8 cellular contexts compared by ENCODE assay signal in the genomic region with DNA sequence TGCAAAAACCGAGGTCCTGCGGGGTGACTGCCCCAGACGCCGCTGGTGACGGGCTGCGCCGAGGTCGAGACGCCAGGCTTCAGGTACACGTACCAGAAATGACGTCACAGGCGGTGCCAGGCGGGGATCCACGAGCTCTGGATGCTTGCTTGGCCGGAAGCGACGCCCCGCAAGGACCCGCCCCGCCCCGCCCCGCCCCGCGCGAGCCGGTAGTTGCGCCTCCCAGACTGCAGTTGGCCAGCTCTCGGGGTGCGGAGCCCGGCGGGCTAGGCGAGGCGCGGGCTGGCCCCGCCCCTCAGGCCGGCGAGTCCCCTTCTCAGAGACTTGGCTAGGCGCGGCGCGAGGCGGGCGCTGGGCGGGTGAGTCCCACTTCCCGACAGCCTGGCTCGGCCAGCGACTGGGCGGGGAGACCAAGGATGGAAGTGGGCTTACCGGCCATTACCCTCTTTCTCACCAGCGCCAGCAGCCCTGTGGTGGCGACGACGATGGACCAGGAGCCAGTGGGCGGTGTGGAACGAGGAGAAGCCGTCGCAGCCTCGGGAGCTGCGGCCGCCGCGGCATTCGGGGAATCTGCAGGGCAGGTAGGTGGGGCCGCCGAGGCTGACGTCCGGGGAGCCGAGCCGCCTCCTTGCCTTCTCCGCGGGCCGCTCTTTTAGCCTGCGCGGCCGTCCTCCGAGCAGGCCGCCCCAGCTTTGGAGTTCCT. TPM values are rescaled to one million over a fixed set of nuclear protein-coding genes. Genes with fewer than 3 reads are reported as not detected.
DNase-seq lines count a peak whose midpoint lies in the region; ATAC-seq, FAIRE-seq and TF ChIP-seq lines count a peak whose summit lies in the region.

A gene with protein sequence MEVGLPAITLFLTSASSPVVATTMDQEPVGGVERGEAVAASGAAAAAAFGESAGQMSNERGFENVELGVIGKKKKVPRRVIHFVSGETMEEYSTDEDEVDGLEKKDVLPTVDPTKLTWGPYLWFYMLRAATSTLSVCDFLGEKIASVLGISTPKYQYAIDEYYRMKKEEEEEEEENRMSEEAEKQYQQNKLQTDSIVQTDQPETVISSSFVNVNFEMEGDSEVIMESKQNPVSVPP (plus strand): TSS at position 225 of the 703 bp plus-strand sequence. CDS start 192 bp downstream, at position 417.

- H3K27ac Mint-ChIP-seq in activated naive CD4-positive, alpha-beta T cell treated with anti-CD3 and anti-CD28 coated beads for 36 hours: peak within 1 kb of the TSS; percentile 98

- no peaks in the 10 kb centered on the region for H3K79me1 ChIP-seq in neuronal stem cell (ENCODE audit: low read depth, low read length)

- H3K27me3 Mint-ChIP-seq in activated naive CD4-positive, alpha-beta T cell treated with anti-CD3 and anti-CD28 coated beads for 36 hours (ENCODE audit: low read depth): no peaks in the 10 kb centered on the region

- H3K4me1 Mint-ChIP-seq in activated naive CD4-positive, alpha-beta T cell treated with anti-CD3 and anti-CD28 coated beads for 36 hours (ENCODE audit: low read depth): peaks cover 25% of the 10 kb centered on the region

- peak within 1 kb of the TSS; percentile 41 for H2AK5ac ChIP-seq in neuronal stem cell (ENCODE audit: low read depth, low read length)

- peak; percentile 98 for DNase-seq in GM06990 (ENCODE audit: extremely low read depth, insufficient read length)
- peak; percentile 97 for DNase-seq in NB4 (ENCODE audit: low read depth)
- peak; percentile 97 for DNase-seq in SK-N-DZ (ENCODE audit: low spot score)
- DNase-seq in activated naive CD4-positive, alpha-beta T cell treated with anti-CD3 and anti-CD28 coated beads for 36 hours: peak; percentile 99
- peak; percentile 95 to 98 for DNase-seq in frontal cortex (ENCODE audit: low spot score in 2 of 2)
- DNase-seq in neuronal stem cell (ENCODE audit: low spot score): peak; percentile 93

- peak within 1 kb of the TSS; percentile 87 for H2BK5ac ChIP-seq in neuronal stem cell (ENCODE audit: low read length)

- H3K4me3 ChIP-seq in GM06990 (replicated peaks; ENCODE audit: low read depth, low read length) (peak within 1 kb of the TSS; percentile 86), NB4 (ENCODE audit: low read depth, low read length) (peak within 1 kb of the TSS; percentile 86), neuronal stem cell (ENCODE audit: low read length in 2 of 2) (peak within 1 kb of the TSS; percentile 61 to 88), subcutaneous abdominal adipose tissue (ENCODE audit: low read depth in 1 of 5, low read length in 5 of 5) (peak within 1 kb of the TSS; percentile 86 to 92 (median 89))

- peak within 1 kb of the TSS; percentile 100 for H3K18ac ChIP-seq in neuronal stem cell (ENCODE audit: low read length)

- H3K36me3 Mint-ChIP-seq in activated naive CD4-positive, alpha-beta T cell treated with anti-CD3 and anti-CD28 coated beads for 36 hours (ENCODE audit: low read depth): peaks cover 7% of the 10 kb centered on the region

- H2BK120ac ChIP-seq in neuronal stem cell (ENCODE audit: low read depth, low read length): no peak within 1 kb of the TSS

- H3K4me2 ChIP-seq in neuronal stem cell (ENCODE audit: insufficient read depth, low read length, poor library complexity, severe bottlenecking): peak within 1 kb of the TSS; percentile 85

- no peak for FAIRE-seq in frontal cortex (lab: Jason Lieb, UNC)

- peak within 1 kb of the TSS; percentile 98 for H3K14ac ChIP-seq in neuronal stem cell (ENCODE audit: low read length)

- no peaks in the 10 kb centered on the region for H3K9me3 Mint-ChIP-seq in activated naive CD4-positive, alpha-beta T cell treated with anti-CD3 and anti-CD28 coated beads for 36 hours

- peak; percentile 93 for ATAC-seq in HG02571 (IDR thresholded peaks at IDR 0.05; ENCODE audit: unreplicated experiment)

- no peak within 1 kb of the TSS for H4K91ac ChIP-seq in neuronal stem cell (ENCODE audit: low read depth, low read length, poor library complexity)

- TF ChIP-seq CTCF in GM06990 (IDR thresholded peaks at IDR 0.05; ENCODE audit: insufficient read depth, low read length, poor library complexity, severe bottlenecking) (no peak), NB4 (IDR thresholded peaks at IDR 0.05; ENCODE audit: low read depth, low read length) (no peak)

- peak within 1 kb of the TSS; percentile 80 for H3K23ac ChIP-seq in neuronal stem cell (ENCODE audit: low read depth, low read length, poor library complexity)

- no CpG with 5 or more reads among the region's 77 CpGs for WGBS in neuronal stem cell (ENCODE audit: extremely low coverage in 2 of 2, insufficient read length in 2 of 2, insufficient replicate concordance in 1 of 2), 2 donors

- H3K4me1 ChIP-seq in neuronal stem cell (ENCODE audit: control insufficient read depth in 2 of 2, insufficient read depth in 1 of 2, low read depth in 1 of 2, low read length in 2 of 2) (no peaks in the 10 kb centered on the region), subcutaneous abdominal adipose tissue (ENCODE audit: control insufficient read depth in 5 of 5, insufficient read depth in 5 of 5, low read length in 5 of 5) (peaks cover 0 to 29% (median 20%) of the 10 kb centered on the region in 5 donors)

- H3K36me3 ChIP-seq in GM06990 (ENCODE audit: control insufficient read depth, insufficient read depth, low read length) (no peaks in the 10 kb centered on the region), neuronal stem cell (replicated peaks in 1 of 2; ENCODE audit: control insufficient read depth in 2 of 2, insufficient read depth in 2 of 2, low read length in 2 of 2) (peaks cover 0 to 23% of the 10 kb centered on the region in 2 donors), subcutaneous abdominal adipose tissue (ENCODE audit: control insufficient read depth in 5 of 5, insufficient read depth in 5 of 5, low read length in 5 of 5) (peaks cover 0 to 3% (median 0%) of the 10 kb centered on the region in 5 donors)

- H2AFZ ChIP-seq in neuronal stem cell (ENCODE audit: low read length): peak within 1 kb of the TSS; percentile 86

- intact Hi-C loops in activated naive CD4-positive, alpha-beta T cell treated with anti-CD3 and anti-CD28 coated beads for 36 hours (cut with micrococcal nuclease): loop anchor here (1.0 to 10.0 kb wide), 18 partner anchors 64 to 1269 kb away; a partner anchor contains a TSS

- H3K4ac ChIP-seq in neuronal stem cell (ENCODE audit: low read length): no peak within 1 kb of the TSS

- H3K9me3 ChIP-seq in neuronal stem cell (replicated peaks in 1 of 2; ENCODE audit: control insufficient read depth in 2 of 2, insufficient read depth in 1 of 2, low read depth in 1 of 2, low read length in 2 of 2): no peaks in the 10 kb centered on the region
- H3K9me3 ChIP-seq in subcutaneous abdominal adipose tissue (ENCODE audit: control insufficient read depth in 5 of 5, low read length in 5 of 5): no peaks in the 10 kb centered on the region

- H3K27ac ChIP-seq in neuronal stem cell (replicated peaks; ENCODE audit: low read length): peak within 1 kb of the TSS; percentile 95
- H3K27ac ChIP-seq in subcutaneous abdominal adipose tissue (ENCODE audit: low read depth, low read length): peak within 1 kb of the TSS; percentile 96

- H4K8ac ChIP-seq in neuronal stem cell (ENCODE audit: low read depth, low read length): no peak within 1 kb of the TSS

- H2BK12ac ChIP-seq in neuronal stem cell (ENCODE audit: low read length): peak within 1 kb of the TSS; percentile 97

- H2BK15ac ChIP-seq in neuronal stem cell (ENCODE audit: low read length): peak within 1 kb of the TSS; percentile 90

- peak; percentile 69 for TF ChIP-seq POLR2A in NB4 (IDR thresholded peaks at IDR 0.05; ENCODE audit: extremely low read depth, insufficient read length)

- H3K27me3 ChIP-seq in GM06990 (replicated peaks; ENCODE audit: control insufficient read depth, insufficient read depth, low read length): no peaks in the 10 kb centered on the region
- H3K27me3 ChIP-seq in neuronal stem cell (ENCODE audit: control insufficient read depth in 3 of 3, insufficient read depth in 3 of 3, low read depth in 1 of 3, low read length in 3 of 3): no peaks in the 10 kb centered on the region
- no peaks in the 10 kb centered on the region for H3K27me3 ChIP-seq in subcutaneous abdominal adipose tissue (ENCODE audit: control insufficient read depth in 5 of 5, insufficient read depth in 4 of 5, low read length in 5 of 5)

- H3K9ac ChIP-seq in neuronal stem cell (ENCODE audit: low read depth, low read length, poor library complexity) (peak within 1 kb of the TSS; percentile 97), subcutaneous abdominal adipose tissue (ENCODE audit: low read length in 5 of 5) (peak within 1 kb of the TSS; percentile 38 to 97 (median 95))

- CTCF ChIA-PET in activated naive CD4-positive, alpha-beta T cell treated with anti-CD3 and anti-CD28 coated beads for 36 hours (lab: Charles Lee): interaction anchor here (0.6 to 1.1 kb wide), 7 partner anchors 8 to 367 kb away, joined by 3 to 5 read pairs (median 4); no protein-coding TSS in a partner anchor

- H3K4me3 Mint-ChIP-seq in activated naive CD4-positive, alpha-beta T cell treated with anti-CD3 and anti-CD28 coated beads for 36 hours: peak within 1 kb of the TSS; percentile 89

RNA-seq across cellular contexts. Expression of the gene that starts here (rescaled TPM):
- 29.0 and 38.6 TPM in 2 replicates for polyA plus RNA-seq in SK-N-DZ (2014; cell fraction: cytosol; rRNA removed)
- 6.7 and 12.8 TPM in 2 replicates for polyA plus RNA-seq in SK-N-DZ (2014; cell fraction: nucleus; rRNA removed)
- total RNA-seq in activated naive CD4-positive, alpha-beta T cell treated with anti-CD3 and anti-CD28 coated beads for 36 hours: 10 to 100 TPM; 55.0 to 58.5 TPM
- total RNA-seq in frontal cortex: 44.8 TPM
- polyA plus RNA-seq in neuronal stem cell (2013, experiment 1 of 2): 45.0 TPM
- polyA plus RNA-seq in neuronal stem cell (2013, experiment 2 of 2): 53.5 TPM

Comparison
In these comparisons a context has a peak if more than half of its experiments do, and no peak if none do; other contexts are left out.
1. Peak in every context shown above with its lines: DNase-seq, ATAC-seq, H3K4me3 ChIP-seq and H3K27ac ChIP-seq.